In genomic region chr1:6235302-6235680, GRCh38 we compare ENCODE assay signal across 1 cellular context.
A peak's percentile ranks its signal among the peaks of the same experiment; 100 is the strongest.
TF ChIP-seq lines count a peak whose summit lies in the region.

No MANE protein-coding gene starts in this region.

TF ChIP-seq in K562, 482 proteins besides CTCF, POLR2A, EP300 and RAD21 (continues in another document):
- TF ChIP-seq PTTG1 (tag; IDR thresholded peaks at IDR 0.05; ENCODE audit: low read depth) (no peak), SRF (CRISPR knock-in tag; IDR thresholded peaks at IDR 0.05) (0 out of 4 replicates have a peak, but pooled peaks of 1 of the 2 experiments have one; percentile 26), PCBP2 (IDR thresholded peaks at IDR 0.05; ENCODE audit: low read depth, low read length, poor library complexity, severe bottlenecking) (no peak), NR2C2 (CRISPR knock-in tag; IDR thresholded peaks at IDR 0.05) (no peak; the same call in 1 of the 2 replicates), NR2C2 (tag; IDR thresholded peaks at IDR 0.05) (peak; percentile 72), FOXP4 (CRISPR knock-in tag; IDR thresholded peaks at IDR 0.05; ENCODE audit: borderline replicate concordance) (no peak), BACH1 (tag; IDR thresholded peaks at IDR 0.05) (no peak), ZNF23 (CRISPR knock-in tag; IDR thresholded peaks at IDR 0.05) (no peak), ZNF699 (CRISPR knock-in tag; IDR thresholded peaks at IDR 0.05; ENCODE audit: insufficient replicate concordance) (no peak), GATAD2A (IDR thresholded peaks at IDR 0.05) (no peak), ILF3 (IDR thresholded peaks at IDR 0.05; ENCODE audit: borderline replicate concordance) (no peak), CREB1 (IDR thresholded peaks at IDR 0.05) (no peak), CREB1 (CRISPR knock-in tag; IDR thresholded peaks at IDR 0.05) (peak; percentile 52; the same call in 1 of the 2 replicates), E2F1 (CRISPR knock-in tag; IDR thresholded peaks at IDR 0.05) (no peak), HNRNPH1 (optimal IDR thresholded peaks at IDR 0.05; ENCODE audit: low read depth, low read length) (no peak), ZNF3 (CRISPR knock-in tag; IDR thresholded peaks at IDR 0.05) (no peak), ZKSCAN1 (IDR thresholded peaks at IDR 0.05; ENCODE audit: low read depth, low read length) (no peak), USF1 (CRISPR knock-in tag; IDR thresholded peaks at IDR 0.05) (no peak), ZNF282 (CRISPR knock-in tag; IDR thresholded peaks at IDR 0.05) (no peak), RAD51 (IDR thresholded peaks at IDR 0.05; ENCODE audit: borderline replicate concordance, low read depth) (no peak), HNRNPK (IDR thresholded peaks at IDR 0.05; ENCODE audit: low read depth, low read length, poor library complexity, severe bottlenecking) (no peak), MLX (CRISPR knock-in tag; conservative IDR thresholded peaks at IDR 0.05) (no peak), E2F3 (CRISPR knock-in tag; IDR thresholded peaks at IDR 0.05) (no peak), NFATC3 (IDR thresholded peaks at IDR 0.05) (no peak), NCOA1 (IDR thresholded peaks at IDR 0.05; ENCODE audit: low read depth) (no peak), SNAPC5 (CRISPR knock-in tag; IDR thresholded peaks at IDR 0.05) (no peak), STAT6 (CRISPR knock-in tag; IDR thresholded peaks at IDR 0.05) (0 out of 2 replicates have a peak, but pooled peaks have one; percentile 63), ZNF408 (CRISPR knock-in tag; IDR thresholded peaks at IDR 0.05; ENCODE audit: low read depth) (no peak), CREB5 (CRISPR knock-in tag; IDR thresholded peaks at IDR 0.05) (no peak), ZNF551 (CRISPR knock-in tag; IDR thresholded peaks at IDR 0.05) (no peak), GTF2E2 (tag; IDR thresholded peaks at IDR 0.05) (no peak), SAFB (IDR thresholded peaks at IDR 0.05; ENCODE audit: borderline replicate concordance, low read depth, low read length) (peak; percentile 55; the same call in 1 of the 2 replicates), NEUROD1 (IDR thresholded peaks at IDR 0.05; ENCODE audit: borderline replicate concordance, low read depth, low read length, partially characterized antibody) (no peak), ZNF740 (CRISPR knock-in tag; IDR thresholded peaks at IDR 0.05) (no peak), ZNF740 (tag; IDR thresholded peaks at IDR 0.05) (no peak), MCM7 (IDR thresholded peaks at IDR 0.05) (no peak), ZNF175 (CRISPR knock-in tag; IDR thresholded peaks at IDR 0.05; ENCODE audit: low read depth) (no peak), MAZ (CRISPR knock-in tag; conservative IDR thresholded peaks at IDR 0.05 in 1 of 2, IDR thresholded peaks at IDR 0.05 in 1 of 2) (0 out of 4 replicates have a peak, but pooled peaks of 1 of the 2 experiments have one; percentile 5), CGGBP1 (CRISPR knock-in tag; IDR thresholded peaks at IDR 0.05) (no peak), EP400 (IDR thresholded peaks at IDR 0.05) (peak; percentile 41; the same call in 1 of the 2 replicates), ATF1 (CRISPR knock-in tag; IDR thresholded peaks at IDR 0.05) (no peak), ATF1 (tag; IDR thresholded peaks at IDR 0.05) (0 out of 2 replicates have a peak, but pooled peaks have one; percentile 39), CREM (IDR thresholded peaks at IDR 0.05; ENCODE audit: low read depth) (peak; percentile 66), RBM14 (IDR thresholded peaks at IDR 0.05; ENCODE audit: borderline replicate concordance, insufficient read depth, low read depth, low read length) (no peak), ZNF766 (CRISPR knock-in tag; conservative IDR thresholded peaks at IDR 0.05) (no peak), ZBTB40 (IDR thresholded peaks at IDR 0.05) (peak; percentile 44), ZBTB40 (CRISPR knock-in tag; IDR thresholded peaks at IDR 0.05) (no peak)
